ENCODE assay signal across 23 cellular contexts in genomic region chr13:99911965-99912566, GRCh38. TPM values are rescaled to one million over a fixed set of nuclear protein-coding genes. Genes with fewer than 3 reads are reported as not detected.
A peak's percentile ranks its signal among the peaks of the same experiment; 100 is the strongest.
DNase-seq lines count a peak whose midpoint lies in the region; ATAC-seq, FAIRE-seq and TF ChIP-seq lines count a peak whose summit lies in the region.
"Had no signal": no experiment of that assay in that cellular context is flagged by ENCODE, and none has a peak within 500 bp of the region (broad histone marks: within the 10 kb centered on the region; RNA-seq: fewer than 3 reads in every experiment).

No MANE protein-coding gene starts in this region.

- H3K36me3 Mint-ChIP-seq in activated CD4-positive, alpha-beta T cell treated with anti-CD3 and anti-CD28 coated beads, Interleukin-2, amount 10 ng/mL, durations not matched to agents 24 days and 14 days (ENCODE audit: low read depth): no peaks in the 10 kb centered on the region
- peaks cover 0 to 11% of the 10 kb centered on the region in 2 donors for H3K36me3 Mint-ChIP-seq in activated naive CD4-positive, alpha-beta T cell treated with anti-CD3 and anti-CD28 coated beads, Interleukin-2, amount 50 U/mL, for 72 hours
- H3K36me3 Mint-ChIP-seq: immature natural killer cell; stimulated activated memory B cell treated with anti-CD40 and anti-IgM and Interleukin-4, amounts not matched to agents 10 μg/mL and 1 μg/mL and 100 μg/mL, for 72 hours had no signal

- peaks cover 29% of the 10 kb centered on the region for H3K4me1 Mint-ChIP-seq in activated CD4-positive, alpha-beta T cell treated with anti-CD3 and anti-CD28 coated beads, Interleukin-2, amount 10 ng/mL, durations not matched to agents 24 days and 14 days
- H3K4me1 Mint-ChIP-seq: immature natural killer cell, neural crest cell had no signal

- FAIRE-seq in G401.6 (lab: Jason Lieb, UNC): peak; percentile 84
- FAIRE-seq: GM19239, TTC549 had no signal

- peak; percentile 64 to 76 for ATAC-seq in activated naive CD4-positive, alpha-beta T cell treated with anti-CD3 and anti-CD28 coated beads, Interleukin-2, amount 50 U/mL, for 72 hours
- ATAC-seq in GM18858 (IDR thresholded peaks at IDR 0.05; ENCODE audit: unreplicated experiment): no peak
- no peak for ATAC-seq in GM19035 (IDR thresholded peaks at IDR 0.05; ENCODE audit: unreplicated experiment)
- ATAC-seq: heart left ventricle; left ventricle myocardium superior; stimulated activated memory B cell treated with anti-CD40 and anti-IgM and Interleukin-4, amounts not matched to agents 10 μg/mL and 1 μg/mL and 100 μg/mL, for 72 hours had no signal

- intact Hi-C loops in activated CD4-positive, alpha-beta T cell treated with anti-CD3 and anti-CD28 coated beads, Interleukin-2, amount 10 ng/mL, durations not matched to agents 24 days and 14 days (cut with micrococcal nuclease): no loop called here

- peak; percentile 67 for DNase-seq in activated CD4-positive, alpha-beta T cell treated with anti-CD3 and anti-CD28 coated beads, Interleukin-2, amount 10 ng/mL, durations not matched to agents 24 days and 14 days
- no peak for DNase-seq in activated CD4-positive, alpha-beta T cell treated with anti-CD3 and anti-CD28 coated beads, Interleukin-2, amount 50 U/mL, for 48 hours
- DNase-seq in NCI-H748 (lab: John Stamatoyannopoulos, UW; ENCODE audit: unreplicated experiment): peak; percentile 89
- no peak for DNase-seq in activated naive CD4-positive, alpha-beta T cell treated with anti-CD3 and anti-CD28 coated beads, Interleukin-2, amount 50 U/mL, for 72 hours (ENCODE audit: low spot score in 2 of 2)
- DNase-seq in RWPE1 (ENCODE audit: low spot score): no peak
- DNase-seq: amygdala, heart left ventricle, immature natural killer cell, left ventricle myocardium superior, MM.1S, NCI-H524 had no signal

- POLR2A ChIA-PET in RWPE1 (lab: Yijun Ruan, JAX; ENCODE audit: low non-redundant PET): no interaction called here

- CTCF ChIA-PET in RWPE1 (lab: Yijun Ruan, JAX): no interaction called here

- TF ChIP-seq CTCF in RWPE1 (conservative IDR thresholded peaks at IDR 0.05; ENCODE audit: low read depth): no peak

- no peak overlapping the region for H3K27ac Mint-ChIP-seq in activated CD4-positive, alpha-beta T cell treated with anti-CD3 and anti-CD28 coated beads, Interleukin-2, amount 10 ng/mL, durations not matched to agents 24 days and 14 days
- H3K27ac Mint-ChIP-seq in activated naive CD4-positive, alpha-beta T cell treated with anti-CD3 and anti-CD28 coated beads, Interleukin-2, amount 50 U/mL, for 72 hours: peak overlapping the region; percentile 61 to 91
- H3K27ac Mint-ChIP-seq: IgD-negative memory B cell; stimulated activated memory B cell treated with anti-CD40 and anti-IgM and Interleukin-4, amounts not matched to agents 10 μg/mL and 1 μg/mL and 100 μg/mL, for 72 hours had no signal

- H3K27ac ChIP-seq in RWPE1: no peak overlapping the region
- H3K27ac ChIP-seq: BLaER1, heart left ventricle, thoracic aorta had no signal

- H3K9me3 Mint-ChIP-seq in activated CD4-positive, alpha-beta T cell treated with anti-CD3 and anti-CD28 coated beads, Interleukin-2, amount 10 ng/mL, durations not matched to agents 24 days and 14 days: peaks cover 6% of the 10 kb centered on the region
- H3K9me3 Mint-ChIP-seq in activated naive CD4-positive, alpha-beta T cell treated with anti-CD3 and anti-CD28 coated beads, Interleukin-2, amount 50 U/mL, for 72 hours: peaks cover 0 to 10% of the 10 kb centered on the region in 2 donors
- H3K9me3 Mint-ChIP-seq: immature natural killer cell had no signal

- peaks cover 7% of the 10 kb centered on the region for H3K27me3 Mint-ChIP-seq in activated CD4-positive, alpha-beta T cell treated with anti-CD3 and anti-CD28 coated beads, Interleukin-2, amount 10 ng/mL, durations not matched to agents 24 days and 14 days

- H3K4me3 Mint-ChIP-seq in activated CD4-positive, alpha-beta T cell treated with anti-CD3 and anti-CD28 coated beads, Interleukin-2, amount 10 ng/mL, durations not matched to agents 24 days and 14 days: peak overlapping the region; percentile 8
- H3K4me3 Mint-ChIP-seq: IgD-negative memory B cell; neural crest cell; stimulated activated memory B cell treated with anti-CD40 and anti-IgM and Interleukin-4, amounts not matched to agents 10 μg/mL and 1 μg/mL and 100 μg/mL, for 72 hours had no signal

RNA-seq across cellular contexts. Expression of gene ZIC5, which starts 59.5 kb away (rescaled TPM):
- not detected in 2 replicates for total RNA-seq in activated CD4-positive, alpha-beta T cell treated with anti-CD3 and anti-CD28 coated beads, Interleukin-2, amount 10 ng/mL, durations not matched to agents 24 days and 14 days
- total RNA-seq in activated naive CD4-positive, alpha-beta T cell treated with anti-CD3 and anti-CD28 coated beads, Interleukin-2, amount 50 U/mL, for 72 hours: not detected
- total RNA-seq: heart left ventricle, left ventricle myocardium superior, mononuclear cell, posterior vena cava, thoracic aorta had no signal

Comparison
In these comparisons a context has a peak if more than half of its experiments do, and no peak if none do; other contexts are left out.
1. DNase-seq: peak in activated CD4-positive, alpha-beta T cell treated with anti-CD3 and anti-CD28 coated beads, Interleukin-2, amount 10 ng/mL, durations not matched to agents 24 days and 14 days (single experiment) and NCI-H748 (single experiment); none in activated CD4-positive, alpha-beta T cell treated with anti-CD3 and anti-CD28 coated beads, Interleukin-2, amount 50 U/mL, for 48 hours (0 of 2), activated naive CD4-positive, alpha-beta T cell treated with anti-CD3 and anti-CD28 coated beads, Interleukin-2, amount 50 U/mL, for 72 hours (0 of 2) and RWPE1 (single experiment).
2. ATAC-seq: peak in activated naive CD4-positive, alpha-beta T cell treated with anti-CD3 and anti-CD28 coated beads, Interleukin-2, amount 50 U/mL, for 72 hours (2 of 2); none in GM18858 (single experiment) and GM19035 (single experiment).